9 cellular contexts compared by ENCODE assay signal in the genomic region with DNA sequence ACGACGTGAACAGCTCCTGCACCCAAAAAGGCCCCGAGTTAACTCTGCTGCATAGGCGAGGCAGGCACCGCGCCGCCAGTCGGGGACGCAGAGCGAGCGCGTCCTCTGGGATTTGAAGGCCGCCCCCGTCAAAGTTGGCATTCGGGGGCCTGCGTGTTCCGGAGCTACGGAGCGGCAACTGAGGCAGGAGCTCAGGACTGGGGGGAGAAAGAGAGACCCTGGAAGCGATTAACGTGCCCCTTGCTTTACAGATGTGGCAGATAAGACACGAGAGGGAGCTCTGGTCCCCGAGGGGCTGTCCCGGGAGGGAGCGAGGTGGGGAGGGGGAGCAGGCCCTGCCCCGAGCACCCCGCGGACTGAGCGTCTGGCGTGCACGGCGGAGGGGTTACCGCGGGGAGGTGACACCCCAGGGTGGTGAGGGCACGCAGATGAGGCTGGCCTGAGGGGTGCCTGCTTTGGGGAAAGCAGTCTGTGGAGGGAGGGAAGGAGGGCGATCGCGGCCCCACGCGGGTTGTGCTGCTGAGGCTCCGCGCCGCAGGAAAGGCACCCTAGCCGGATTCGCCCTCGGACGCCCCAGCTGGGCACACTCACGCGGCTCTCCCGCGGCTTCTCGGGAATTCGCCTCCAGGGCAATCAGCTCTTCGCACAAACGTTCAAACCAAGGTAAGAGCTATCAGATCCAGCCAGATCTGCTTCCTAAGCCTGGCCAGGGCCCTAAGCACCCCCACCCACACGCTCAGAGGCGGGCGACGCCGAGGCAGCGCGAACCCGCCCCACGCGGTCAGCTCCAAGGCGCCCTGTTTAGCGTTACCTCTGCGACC.
DNase-seq lines count a peak whose midpoint lies in the region; ATAC-seq lines count a peak whose summit lies in the region.
"Had no signal": no experiment of that assay in that cellular context is flagged by ENCODE, and none has a peak within 500 bp of the region (broad histone marks: within the 10 kb centered on the region; RNA-seq: fewer than 3 reads in every experiment).

No MANE protein-coding gene starts in this region.

- peak overlapping the region; percentile 76 for H3K4me3 ChIP-seq in HUES6 (ENCODE audit: low read depth, low read length)
- no peak overlapping the region for H3K4me3 ChIP-seq in endocrine pancreas (ENCODE audit: control insufficient read depth, insufficient read depth, low read length)
- H3K4me3 ChIP-seq in neuron (ENCODE audit: low read length), result peak overlapping the region; percentile 34
- H3K4me3 ChIP-seq in HAP-1, result no peak overlapping the region

- H3K36me3 ChIP-seq in HUES6 (ENCODE audit: control insufficient read depth, insufficient read depth, low read length), result no peaks in the 10 kb centered on the region
- no peaks in the 10 kb centered on the region for H3K36me3 ChIP-seq in endocrine pancreas (ENCODE audit: control insufficient read depth, insufficient read depth, low read length)
- H3K36me3 ChIP-seq in neuron (ENCODE audit: insufficient read depth, low read length), result no peaks in the 10 kb centered on the region
- no peaks in the 10 kb centered on the region for H3K36me3 ChIP-seq in HAP-1 (replicated peaks)

- H3K9ac ChIP-seq in HUES6 (ENCODE audit: low read length), result peak overlapping the region; percentile 52
- H3K9ac ChIP-seq in endocrine pancreas (ENCODE audit: control insufficient read depth, insufficient read depth, low read length), result peak overlapping the region; percentile 56

- H3K4me1 ChIP-seq in HUES6 (ENCODE audit: control insufficient read depth, insufficient read depth, low read length), result peaks cover 47% of the 10 kb centered on the region
- no peaks in the 10 kb centered on the region for H3K4me1 ChIP-seq in endocrine pancreas (ENCODE audit: control insufficient read depth, insufficient read depth, low read length)
- H3K4me1 ChIP-seq in neuron (ENCODE audit: insufficient read depth, low read length), result peaks cover 21% of the 10 kb centered on the region
- H3K4me1 ChIP-seq in HAP-1, result no peaks in the 10 kb centered on the region

- DNase-seq in AG20443 (ENCODE audit: low spot score) (peak; percentile 27), NCI-H510A treated with DMSO at 0.1 percent for 48 hours (lab: John Stamatoyannopoulos, UW) (no peak), RKO (ENCODE audit: low spot score) (no peak), HAP-1 (ENCODE audit: low spot score in 2 of 2) (no peak)
- DNase-seq: SW 1271 had no signal

- no peak overlapping the region for H3K27ac ChIP-seq in HUES6 (ENCODE audit: low read depth, low read length)

- no peaks in the 10 kb centered on the region for H3K9me3 ChIP-seq in HUES6 (ENCODE audit: control insufficient read depth, insufficient read depth, low read depth, low read length)
- no peaks in the 10 kb centered on the region for H3K9me3 ChIP-seq in endocrine pancreas (ENCODE audit: control insufficient read depth, low read length)
- H3K9me3 ChIP-seq in neuron (ENCODE audit: low read length), result no peaks in the 10 kb centered on the region
- H3K9me3 ChIP-seq in HAP-1, result no peaks in the 10 kb centered on the region

- no peak for ATAC-seq in HG03378 (IDR thresholded peaks at IDR 0.05; ENCODE audit: unreplicated experiment)

- H3K27me3 ChIP-seq in HUES6 (ENCODE audit: control insufficient read depth, insufficient read depth, low read length) (peaks cover 48% of the 10 kb centered on the region), endocrine pancreas (ENCODE audit: control insufficient read depth, insufficient read depth, low read length) (peaks cover 3% of the 10 kb centered on the region), neuron (ENCODE audit: insufficient read depth, low read length) (peaks cover 22% of the 10 kb centered on the region), HAP-1 (ENCODE audit: low read depth) (no peaks in the 10 kb centered on the region)

- in situ Hi-C loops in HAP-1 (cut with MboI; ENCODE audit: low sequenced_read_pairs), result no loop called here

- peak overlapping the region; percentile 24 for H2AFZ ChIP-seq in neuron (ENCODE audit: low read depth, low read length)

Comparison
In these comparisons a context has a peak if more than half of its experiments do, and no peak if none do; other contexts are left out.
1. H3K4me3 ChIP-seq: peak in HUES6 (single experiment) and neuron (single experiment); none in endocrine pancreas (single experiment) and HAP-1 (single experiment).